In the genomic region with DNA sequence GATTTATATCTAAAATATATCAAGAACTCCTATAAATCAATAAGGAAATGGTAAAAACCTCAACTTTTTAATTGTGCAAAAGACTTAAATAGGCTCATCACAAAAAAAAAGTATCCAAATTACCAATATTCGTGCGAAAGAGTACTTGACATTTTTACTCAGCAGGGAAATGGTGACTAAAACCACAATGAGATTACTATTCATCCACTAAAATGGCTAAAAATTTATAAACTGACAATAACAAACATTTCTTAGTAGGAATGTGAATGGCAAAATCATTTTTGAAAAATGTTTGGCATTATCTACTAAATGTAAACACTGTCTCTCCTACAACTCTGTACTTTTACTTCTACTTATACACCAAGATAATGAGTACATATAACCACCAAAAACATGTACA, we compare ENCODE assay signal across 2 cellular contexts.
TF ChIP-seq lines count a peak whose summit lies in the region.

No MANE protein-coding gene starts in this region.

TF ChIP-seq in HCT116, 20 proteins besides CTCF, POLR2A, EP300 and RAD21 (continued from another document):
- TF ChIP-seq TCF7L2 (IDR thresholded peaks at IDR 0.05; ENCODE audit: borderline replicate concordance, extremely low read depth, insufficient read depth, insufficient read length), result no peak
- TF ChIP-seq ZFX (IDR thresholded peaks at IDR 0.05), result no peak
- TF ChIP-seq ELF1 (IDR thresholded peaks at IDR 0.05; ENCODE audit: borderline replicate concordance, low read depth), result no peak
- TF ChIP-seq SRF (IDR thresholded peaks at IDR 0.05; ENCODE audit: low read depth), result no peak
- no peak for TF ChIP-seq FOSL1 (IDR thresholded peaks at IDR 0.05; ENCODE audit: low read depth)
- TF ChIP-seq EZH2 (IDR thresholded peaks at IDR 0.05), result no peak
- TF ChIP-seq, protein P1, sequence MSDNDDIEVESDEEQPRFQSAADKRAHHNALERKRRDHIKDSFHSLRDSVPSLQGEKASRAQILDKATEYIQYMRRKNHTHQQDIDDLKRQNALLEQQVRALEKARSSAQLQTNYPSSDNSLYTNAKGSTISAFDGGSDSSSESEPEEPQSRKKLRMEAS (IDR thresholded peaks at IDR 0.05), result no peak
- no peak for TF ChIP-seq YY1 (IDR thresholded peaks at IDR 0.05; ENCODE audit: extremely low read depth, insufficient replicate concordance, low read depth, low read length)
- no peak for TF ChIP-seq SIN3A (IDR thresholded peaks at IDR 0.05; ENCODE audit: low read depth)
- TF ChIP-seq JUND (IDR thresholded peaks at IDR 0.05), result no peak
- no peak for TF ChIP-seq CBX3 (IDR thresholded peaks at IDR 0.05; ENCODE audit: low read depth)

TF ChIP-seq in WTC11, 78 proteins besides CTCF, POLR2A, EP300 and RAD21 (continued from another document):
- TF ChIP-seq, protein P2, sequence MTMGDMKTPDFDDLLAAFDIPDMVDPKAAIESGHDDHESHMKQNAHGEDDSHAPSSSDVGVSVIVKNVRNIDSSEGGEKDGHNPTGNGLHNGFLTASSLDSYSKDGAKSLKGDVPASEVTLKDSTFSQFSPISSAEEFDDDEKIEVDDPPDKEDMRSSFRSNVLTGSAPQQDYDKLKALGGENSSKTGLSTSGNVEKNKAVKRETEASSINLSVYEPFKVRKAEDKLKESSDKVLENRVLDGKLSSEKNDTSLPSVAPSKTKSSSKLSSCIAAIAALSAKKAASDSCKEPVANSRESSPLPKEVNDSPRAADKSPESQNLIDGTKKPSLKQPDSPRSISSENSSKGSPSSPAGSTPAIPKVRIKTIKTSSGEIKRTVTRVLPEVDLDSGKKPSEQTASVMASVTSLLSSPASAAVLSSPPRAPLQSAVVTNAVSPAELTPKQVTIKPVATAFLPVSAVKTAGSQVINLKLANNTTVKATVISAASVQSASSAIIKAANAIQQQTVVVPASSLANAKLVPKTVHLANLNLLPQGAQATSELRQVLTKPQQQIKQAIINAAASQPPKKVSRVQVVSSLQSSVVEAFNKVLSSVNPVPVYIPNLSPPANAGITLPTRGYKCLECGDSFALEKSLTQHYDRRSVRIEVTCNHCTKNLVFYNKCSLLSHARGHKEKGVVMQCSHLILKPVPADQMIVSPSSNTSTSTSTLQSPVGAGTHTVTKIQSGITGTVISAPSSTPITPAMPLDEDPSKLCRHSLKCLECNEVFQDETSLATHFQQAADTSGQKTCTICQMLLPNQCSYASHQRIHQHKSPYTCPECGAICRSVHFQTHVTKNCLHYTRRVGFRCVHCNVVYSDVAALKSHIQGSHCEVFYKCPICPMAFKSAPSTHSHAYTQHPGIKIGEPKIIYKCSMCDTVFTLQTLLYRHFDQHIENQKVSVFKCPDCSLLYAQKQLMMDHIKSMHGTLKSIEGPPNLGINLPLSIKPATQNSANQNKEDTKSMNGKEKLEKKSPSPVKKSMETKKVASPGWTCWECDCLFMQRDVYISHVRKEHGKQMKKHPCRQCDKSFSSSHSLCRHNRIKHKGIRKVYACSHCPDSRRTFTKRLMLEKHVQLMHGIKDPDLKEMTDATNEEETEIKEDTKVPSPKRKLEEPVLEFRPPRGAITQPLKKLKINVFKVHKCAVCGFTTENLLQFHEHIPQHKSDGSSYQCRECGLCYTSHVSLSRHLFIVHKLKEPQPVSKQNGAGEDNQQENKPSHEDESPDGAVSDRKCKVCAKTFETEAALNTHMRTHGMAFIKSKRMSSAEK (CRISPR knock-in tag; IDR thresholded peaks at IDR 0.05; ENCODE audit: borderline replicate concordance), result no peak
- TF ChIP-seq TP53 (CRISPR knock-in tag; IDR thresholded peaks at IDR 0.05) (no peak), MYBL2 (CRISPR knock-in tag; IDR thresholded peaks at IDR 0.05) (no peak), RORB (CRISPR knock-in tag; IDR thresholded peaks at IDR 0.05) (no peak), ZBTB21 (CRISPR knock-in tag; IDR thresholded peaks at IDR 0.05; ENCODE audit: borderline replicate concordance) (no peak), NFE2L1 (CRISPR knock-in tag; IDR thresholded peaks at IDR 0.05) (no peak), SMAD3 (CRISPR knock-in tag; IDR thresholded peaks at IDR 0.05; ENCODE audit: borderline replicate concordance) (no peak), HMGXB4 (CRISPR knock-in tag; IDR thresholded peaks at IDR 0.05) (no peak)
